9 cellular contexts compared by ENCODE assay signal in genomic region chr6:118551063-118551672, GRCh38. TPM values are rescaled to one million over a fixed set of nuclear protein-coding genes. Genes with fewer than 3 reads are reported as not detected.
DNase-seq lines count a peak whose midpoint lies in the region; ATAC-seq and TF ChIP-seq lines count a peak whose summit lies in the region.
"Had no signal": no experiment of that assay in that cellular context is flagged by ENCODE, and none has a peak within 500 bp of the region (broad histone marks: within the 10 kb centered on the region; RNA-seq: fewer than 3 reads in every experiment).

No MANE protein-coding gene starts in this region.

- no peak overlapping the region for H2AK5ac ChIP-seq in IMR-90 (ENCODE audit: low read depth, low read length)

- dilution Hi-C loops in IMR-90 (cut with HindIII; ENCODE audit: low sequenced_read_pairs, unreplicated experiment), result no loop called here

- no peak overlapping the region for H2AFZ ChIP-seq in IMR-90 (replicated peaks; ENCODE audit: low read length, poor library complexity)

- peak overlapping the region; percentile 56; the same call in 1 of the 2 replicates for H3K4me2 ChIP-seq in IMR-90 (ENCODE audit: low read depth, low read length)

- H3K4me3 ChIP-seq in IMR-90 (ENCODE audit: insufficient read depth, low read depth, low read length) (no peak overlapping the region), dorsolateral prefrontal cortex (peak overlapping the region in 1 of 59 donors; percentile 33)

- H2BK120ac ChIP-seq in IMR-90 (ENCODE audit: low read depth, low read length), result no peak overlapping the region

- no TSS peak for BruUV-seq in IMR-90 (replicated peaks; lab: Mats Ljungman, UMichigan)

- in situ Hi-C loops in IMR-90 (cut with MboI; ENCODE audit: low sequenced_read_pairs), result no loop called here

- no peaks in the 10 kb centered on the region for H3K27me3 ChIP-seq in IMR-90 (ENCODE audit: control insufficient read depth, insufficient read depth, low read length)
- H3K27me3 ChIP-seq in dorsolateral prefrontal cortex, result no peaks in the 10 kb centered on the region

- POLR2A ChIA-PET in IMR-90 (lab: Charles Lee; ENCODE audit: unreplicated experiment), result interaction anchor here (0.7 kb wide), 1 partner anchor 12 kb away, joined by 3 read pairs; no protein-coding TSS in a partner anchor

- H3K14ac ChIP-seq in IMR-90 (replicated peaks; ENCODE audit: low read depth, low read length), result no peak overlapping the region

- no peaks in the 10 kb centered on the region for H3K27me3 Mint-ChIP-seq in mesothelial cell of epicardium (ENCODE audit: low read depth)

- DNase-seq in SIG-M5 treated with dmso at 0.1 percent for 504 hours (lab: John Stamatoyannopoulos, UW; ENCODE audit: unreplicated experiment) (peak; percentile 50), SIG-M5 (lab: John Stamatoyannopoulos, UW) (no peak), IMR-90 (peak; percentile 79), RKO (ENCODE audit: low spot score) (peak; percentile 86), dorsolateral prefrontal cortex (no peak), mesothelial cell of epicardium (ENCODE audit: low spot score in 2 of 2, unreplicated experiment in 2 of 2) (no peak)
- no peak for DNase-seq in stimulated activated CD4-positive, alpha-beta T cell treated with anti-CD3 and anti-CD28 coated beads, Interleukin-15, amount 100 ng/mL, for 24 hours

- intact Hi-C loops in IMR-90 (cut with micrococcal nuclease), result loop anchor here (1.0 to 10.0 kb wide), 6 partner anchors 42 to 344 kb away; partner anchors contain the start of gene ASF1A
- intact Hi-C loops in dorsolateral prefrontal cortex (cut with DNase I), result loop anchor here (1.0 to 10.0 kb wide), 2 partner anchors 266 to 267 kb away; no protein-coding TSS in a partner anchor

- no peak overlapping the region for H2BK15ac ChIP-seq in IMR-90 (ENCODE audit: low read depth, low read length)

- ATAC-seq in GM21576 (IDR thresholded peaks at IDR 0.05; ENCODE audit: unreplicated experiment), result peak; percentile 88
- ATAC-seq in IMR-90 (ENCODE audit: low read depth), result peak; percentile 84

- H3K4me1 Mint-ChIP-seq in mesothelial cell of epicardium, result peaks cover 28% of the 10 kb centered on the region

- peaks cover 8% of the 10 kb centered on the region for H3K36me3 Mint-ChIP-seq in mesothelial cell of epicardium

- H4K20me1 ChIP-seq in IMR-90 (ENCODE audit: insufficient read depth, low read length), result no peaks in the 10 kb centered on the region; the same call in 1 of the 2 replicates

- H3K9me3 Mint-ChIP-seq in mesothelial cell of epicardium, result peaks cover 8% of the 10 kb centered on the region

- 0 out of 2 replicates have a peak, but pooled peaks cover 3% of the 10 kb centered on the region for H3K9me1 ChIP-seq in IMR-90 (ENCODE audit: insufficient read depth, low read length)

- H3K36me3 ChIP-seq in IMR-90 (ENCODE audit: control insufficient read depth, insufficient read depth, low read length), result no peaks in the 10 kb centered on the region

- H3K23ac ChIP-seq in IMR-90 (ENCODE audit: low read depth, low read length), result no peak overlapping the region

- H3K4ac ChIP-seq in IMR-90 (ENCODE audit: low read depth, low read length), result 0 out of 2 replicates have a peak overlapping the region, but pooled peaks have one; percentile 29

- H3K18ac ChIP-seq in IMR-90 (ENCODE audit: low read depth, low read length), result no peak overlapping the region

- no peak overlapping the region for H3K56ac ChIP-seq in IMR-90 (ENCODE audit: extremely low read depth, insufficient read depth, low read length)

- 67% methylated on average over 1 of the region's 2 CpGs; no CpG with 5 or more reads in 1 of the 2 experiments for WGBS in IMR-90 (ENCODE audit: extremely low coverage in 2 of 2, insufficient read length in 1 of 2), 2 experiments

- no peak overlapping the region for H3K27ac Mint-ChIP-seq in mesothelial cell of epicardium

- TF ChIP-seq CTCF in IMR-90 (conservative IDR thresholded peaks at IDR 0.05; ENCODE audit: low read depth, low read length) (peak; percentile 80), dorsolateral prefrontal cortex (IDR thresholded peaks at IDR 0.05 in 54 of 56, conservative IDR thresholded peaks at IDR 0.05 in 2 of 56; ENCODE audit: low read depth in 1 of 56, partially characterized antibody in 56 of 56) (peak in 55 of 56 donors; percentile 42 to 79 (median 65)), mesothelial cell of epicardium (IDR thresholded peaks at IDR 0.05; ENCODE audit: unreplicated experiment) (peak; percentile 54)

- H4K8ac ChIP-seq in IMR-90 (ENCODE audit: low read depth in 2 of 2, low read length in 2 of 2), result no peak overlapping the region

- H2BK20ac ChIP-seq in IMR-90 (ENCODE audit: low read depth, low read length), result no peak overlapping the region

- no peaks in the 10 kb centered on the region for H3K9me3 ChIP-seq in IMR-90 (ENCODE audit: control insufficient read depth, insufficient read depth, low read length)

- H4K91ac ChIP-seq in IMR-90 (ENCODE audit: insufficient read depth, low read depth, low read length), result no peak overlapping the region

- no peak overlapping the region for H3K9ac ChIP-seq in IMR-90 (ENCODE audit: low read depth, low read length)

- H3K79me1 ChIP-seq in IMR-90 (ENCODE audit: low read depth in 1 of 2, low read length in 2 of 2), result peaks cover 7% of the 10 kb centered on the region in 2 experiments; a peak in 3 of 4 replicates

- H4K5ac ChIP-seq in IMR-90 (ENCODE audit: low read depth, low read length), result no peak overlapping the region

- no peak for TF ChIP-seq POLR2A in IMR-90 (IDR thresholded peaks at IDR 0.05; ENCODE audit: low read depth, low read length)

- peak; percentile 81 for TF ChIP-seq RAD21 in IMR-90 (IDR thresholded peaks at IDR 0.05; ENCODE audit: low read length)

- H2AK9ac ChIP-seq in IMR-90 (replicated peaks; ENCODE audit: low read depth, low read length, poor library complexity), result no peak overlapping the region

- H2BK5ac ChIP-seq in IMR-90 (ENCODE audit: low read depth, low read length, poor library complexity, severe bottlenecking), result peak overlapping the region; percentile 74

- no peak overlapping the region for H3K4me3 Mint-ChIP-seq in mesothelial cell of epicardium

- peaks cover 3% of the 10 kb centered on the region for H3K4me1 ChIP-seq in IMR-90 (ENCODE audit: control insufficient read depth, insufficient read depth, low read length)

- CTCF ChIA-PET in IMR-90 (lab: Yijun Ruan, JAX), result interaction anchor here (0.9 to 1.1 kb wide), 3 partner anchors 264 to 271 kb away, joined by 3 to 7 read pairs (median 6); no protein-coding TSS in a partner anchor

- H3K27ac ChIP-seq in IMR-90 (ENCODE audit: insufficient read depth, low read length) (no peak overlapping the region), dorsolateral prefrontal cortex (no peak overlapping the region)
- H3K27ac ChIP-seq: epithelial cell of prostate had no signal

TF ChIP-seq in IMR-90, 13 proteins besides CTCF, POLR2A, EP300 and RAD21:
- no peak for TF ChIP-seq FOS (IDR thresholded peaks at IDR 0.05; ENCODE audit: low read depth, low read length)
- peak; percentile 68 for TF ChIP-seq SMC3 (IDR thresholded peaks at IDR 0.05; ENCODE audit: low read depth, low read length)

RNA-seq across cellular contexts. Expression of gene PLN, which starts 3.1 kb away (rescaled TPM):
- under 0.01 TPM in 2 replicates for total RNA-seq in IMR-90 (2012; rRNA removed)
- not detected in 2 replicates for polyA plus RNA-seq in IMR-90 (2012; rRNA removed)
- not detected in 2 replicates for polyA plus RNA-seq in IMR-90 (2012; cell fraction: cytosol; rRNA removed)
- not detected in 2 replicates for polyA plus RNA-seq in IMR-90 (2012; cell fraction: nucleus; rRNA removed; ENCODE audit: low replicate concordance)
- 10 to 100 TPM in 7 of 120 experiments, 1 to 10 TPM in 64, under 1 TPM in 45, not detected in 4; 0.22 to 33.1 (median 1.3) TPM for total RNA-seq in dorsolateral prefrontal cortex
- 0.20 to 0.50 TPM (median 0.47 TPM) in 3 replicates for total RNA-seq in mesothelial cell of epicardium

Comparison
In these comparisons a context has a peak if more than half of its experiments do, and no peak if none do; other contexts are left out.
1. DNase-seq: peak in SIG-M5 treated with dmso at 0.1 percent for 504 hours (single experiment), IMR-90 (single experiment) and RKO (single experiment); none in SIG-M5 (single experiment), dorsolateral prefrontal cortex (0 of 10), mesothelial cell of epicardium (0 of 2) and stimulated activated CD4-positive, alpha-beta T cell treated with anti-CD3 and anti-CD28 coated beads, Interleukin-15, amount 100 ng/mL, for 24 hours (single experiment).
2. Peak in every context shown above with its lines, with median percentiles within 50 percentile points of each other: CTCF ChIP-seq.